29 cellular contexts compared by ENCODE assay signal in the genomic region with DNA sequence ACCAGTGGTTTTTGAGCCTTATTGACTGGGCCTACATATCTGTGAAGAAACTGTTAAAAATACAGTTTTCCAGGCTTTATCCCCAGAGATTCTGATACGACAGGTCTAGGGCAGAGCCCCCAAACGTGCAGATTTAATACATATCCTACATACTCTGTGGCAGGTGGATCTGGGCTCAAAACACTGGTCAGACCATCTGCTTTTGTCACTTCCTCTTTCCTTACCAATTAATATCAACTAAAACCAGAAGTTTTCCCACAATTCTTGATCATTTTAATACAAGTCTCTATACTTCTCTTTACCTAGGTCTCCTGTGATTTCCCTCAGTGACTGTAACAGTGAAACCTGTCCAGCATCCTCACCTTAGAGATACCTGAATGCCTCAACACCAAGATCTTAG.
"Had no signal": no experiment of that assay in that cellular context is flagged by ENCODE, and none has a peak within 500 bp of the region (broad histone marks: within the 10 kb centered on the region; RNA-seq: fewer than 3 reads in every experiment).

No MANE protein-coding gene starts in this region.

- H3K4me3 ChIP-seq: coronary artery, esophagus squamous epithelium, heart right ventricle, left ventricle myocardium inferior, lower lobe of right lung, right lobe of liver, thoracic aorta, tibial nerve, upper lobe of left lung had no signal

- H3K36me3 ChIP-seq: left ventricle myocardium inferior, right lobe of liver, thoracic aorta had no signal

- H3K27ac Mint-ChIP-seq: progenitor cell of endocrine pancreas; stimulated activated naive B cell treated with anti-CD40 and anti-IgM and Interleukin-4, amounts not matched to agents 10 μg/mL and 1 μg/mL and 100 μg/mL, for 72 hours; stimulated activated naive CD8-positive, alpha-beta T cell treated with anti-CD3 and anti-CD28 coated beads, Interleukin-15, Interleukin-2, amounts not matched to agents 100 ng/mL and 50 ng/mL, for 24 hours had no signal

- DNase-seq: dermis blood vessel endothelial cell; effector memory CD4-positive, alpha-beta T cell; erythroblast; esophagus squamous epithelium; foreskin melanocyte; glutamatergic neuron; heart right ventricle; hippocampal formation; islet precursor cell; kidney glomerular epithelial cell; left colon; left ventricle myocardium inferior; lower lobe of right lung; naive thymus-derived CD8-positive, alpha-beta T cell; right lobe of liver; small intestine; stimulated activated CD4-positive, alpha-beta T cell treated with anti-CD3 and anti-CD28 coated beads, Interleukin-15, amount 100 ng/mL, for 24 hours; stimulated activated CD4-positive, alpha-beta T cell treated with anti-CD3 and anti-CD28 coated beads, Interleukin-2, amount 100 ng/mL, for 48 hours; stimulated activated naive B cell treated with anti-CD40 and anti-IgM and Interleukin-4, amounts not matched to agents 10 μg/mL and 1 μg/mL and 100 μg/mL, for 72 hours; upper lobe of left lung had no signal

- H2AFZ ChIP-seq: parathyroid adenoma had no signal

- H3K4me1 ChIP-seq: esophagus squamous epithelium, heart right ventricle, left ventricle myocardium inferior, lower lobe of right lung, parathyroid adenoma, right lobe of liver, tibial nerve, upper lobe of left lung had no signal

- H3K79me2 ChIP-seq: parathyroid adenoma had no signal

- H3K27me3 Mint-ChIP-seq: naive thymus-derived CD8-positive, alpha-beta T cell; progenitor cell of endocrine pancreas; stimulated activated naive B cell treated with anti-CD40 and anti-IgM and Interleukin-4, amounts not matched to agents 10 μg/mL and 1 μg/mL and 100 μg/mL, for 72 hours; stimulated activated naive CD8-positive, alpha-beta T cell treated with anti-CD3 and anti-CD28 coated beads, Interleukin-15, Interleukin-2, amounts not matched to agents 100 ng/mL and 50 ng/mL, for 24 hours had no signal

- H3K9me3 Mint-ChIP-seq: naive thymus-derived CD8-positive, alpha-beta T cell; stimulated activated naive CD8-positive, alpha-beta T cell treated with anti-CD3 and anti-CD28 coated beads, Interleukin-15, Interleukin-2, amounts not matched to agents 100 ng/mL and 50 ng/mL, for 24 hours had no signal

- H3K9me3 ChIP-seq: esophagus squamous epithelium, left ventricle myocardium inferior, lower lobe of right lung, right lobe of liver, thoracic aorta, upper lobe of left lung had no signal

- ATAC-seq: heart right ventricle; left colon; lower lobe of right lung; naive thymus-derived CD8-positive, alpha-beta T cell; right lobe of liver; stimulated activated naive B cell treated with anti-CD40 and anti-IgM and Interleukin-4, amounts not matched to agents 10 μg/mL and 1 μg/mL and 100 μg/mL, for 72 hours had no signal

- H3K4me3 Mint-ChIP-seq: naive thymus-derived CD8-positive, alpha-beta T cell; neural crest cell; stimulated activated naive B cell treated with anti-CD40 and anti-IgM and Interleukin-4, amounts not matched to agents 10 μg/mL and 1 μg/mL and 100 μg/mL, for 72 hours; stimulated activated naive CD8-positive, alpha-beta T cell treated with anti-CD3 and anti-CD28 coated beads, Interleukin-15, Interleukin-2, amounts not matched to agents 100 ng/mL and 50 ng/mL, for 24 hours had no signal

- H3K9ac ChIP-seq: parathyroid adenoma had no signal

- H3K27me3 ChIP-seq: esophagus squamous epithelium, heart right ventricle, right lobe of liver, tibial nerve, upper lobe of left lung had no signal

- H3K27ac ChIP-seq: coronary artery, esophagus squamous epithelium, heart right ventricle, left ventricle myocardium inferior, lower lobe of right lung, parathyroid adenoma, right lobe of liver, thoracic aorta, tibial nerve, upper lobe of left lung had no signal

- FAIRE-seq: endometrium, small intestine, urothelium cell line had no signal
